Comparison of ENCODE assay signal across 8 cellular contexts in genomic region chr6:27478141-27478705, GRCh38. TPM values are rescaled to one million over a fixed set of nuclear protein-coding genes. Genes with fewer than 3 reads are reported as not detected.
A peak's percentile ranks its signal among the peaks of the same experiment; 100 is the strongest.
DNase-seq lines count a peak whose midpoint lies in the region; ATAC-seq and TF ChIP-seq lines count a peak whose summit lies in the region.

No MANE protein-coding gene starts in this region.

- no peaks in the 10 kb centered on the region for H3K9me3 ChIP-seq in MG63
- no peaks in the 10 kb centered on the region for H3K9me3 ChIP-seq in colonic mucosa
- H3K9me3 ChIP-seq in mucosa of stomach (ENCODE audit: control insufficient read depth, low read length) = no peaks in the 10 kb centered on the region

- H3K36me3 ChIP-seq in MG63 (no peaks in the 10 kb centered on the region), colonic mucosa (no peaks in the 10 kb centered on the region), mucosa of stomach (ENCODE audit: control insufficient read depth, insufficient read depth, low read length) (no peaks in the 10 kb centered on the region)

- H3K9ac ChIP-seq in colonic mucosa (ENCODE audit: low read depth in 2 of 2, low read length in 2 of 2) = peak overlapping the region; percentile 78 to 84
- peak overlapping the region; percentile 93 for H3K9ac ChIP-seq in mucosa of stomach (ENCODE audit: low read length)

- peak; percentile 14 for ATAC-seq in GM21825 (IDR thresholded peaks at IDR 0.05; ENCODE audit: unreplicated experiment)

- H3K27me3 ChIP-seq in MG63 = no peaks in the 10 kb centered on the region; the same call in 1 of the 2 replicates
- no peaks in the 10 kb centered on the region for H3K27me3 ChIP-seq in colonic mucosa
- peaks cover 3% of the 10 kb centered on the region for H3K27me3 ChIP-seq in mucosa of stomach (ENCODE audit: control insufficient read depth, insufficient read depth, low read length)

- TF ChIP-seq CTCF in colonic mucosa (IDR thresholded peaks at IDR 0.05) = no peak

- intact Hi-C loops in colonic mucosa (cut with DNase I) = loop anchor here (10.0 kb wide), 1 partner anchor 353 kb away; no protein-coding TSS in a partner anchor

- peak overlapping the region; percentile 88 for H3K27ac ChIP-seq in colonic mucosa

- DNase-seq in Daoy (ENCODE audit: low read depth) (peak; percentile 12), MG63 (peak; percentile 40), colonic mucosa (peak; percentile 18), H4 (ENCODE audit: low spot score) (no peak), retina (no peak), SK-N-DZ (ENCODE audit: low spot score) (no peak)

- peak overlapping the region; percentile 79 for H3K4me3 ChIP-seq in MG63
- peak overlapping the region; percentile 48 for H3K4me3 ChIP-seq in colonic mucosa
- H3K4me3 ChIP-seq in mucosa of stomach (ENCODE audit: low read length) = peak overlapping the region; percentile 89

- H3K4me1 ChIP-seq in colonic mucosa = no peaks in the 10 kb centered on the region
- peaks cover 12% of the 10 kb centered on the region for H3K4me1 ChIP-seq in mucosa of stomach (ENCODE audit: control insufficient read depth, insufficient read depth, low read length)

RNA-seq across cellular contexts. Expression of gene ZNF184, which starts 5.3 kb away (rescaled TPM):
- total RNA-seq in Daoy (2014; rRNA removed; shearing (Covaris generic)) = 13.9 and 16.5 TPM in 2 replicates
- total RNA-seq in MG63 (2014; rRNA removed; shearing (Covaris generic); ENCODE audit: low replicate concordance) = 24.1 and 25.4 TPM in 2 replicates
- total RNA-seq in colonic mucosa = 1 to 10 TPM; 6.3 to 8.6 TPM
- 7.3 and 10.2 TPM in 2 replicates for total RNA-seq in H4 (2014; rRNA removed; shearing (Covaris generic))
- 8.6 and 11.1 TPM in 2 replicates for polyA plus RNA-seq in SK-N-DZ (2014; cell fraction: cytosol; rRNA removed)
- 7.1 and 9.7 TPM in 2 replicates for polyA plus RNA-seq in SK-N-DZ (2014; cell fraction: nucleus; rRNA removed)

Comparison
In these comparisons a context has a peak if more than half of its experiments do, and no peak if none do; other contexts are left out.
1. DNase-seq: peak in Daoy (single experiment), MG63 (single experiment) and colonic mucosa (single experiment); none in H4 (single experiment), retina (single experiment) and SK-N-DZ (single experiment).
2. Peak in every context shown above with its lines, with median percentiles within 50 percentile points of each other: H3K4me3 ChIP-seq.